ENCODE assay signal across 8 cellular contexts in genomic region chr9:97501972-97502221, GRCh38. TPM values are rescaled to one million over a fixed set of nuclear protein-coding genes. Genes with fewer than 3 reads are reported as not detected.
DNase-seq lines count a peak whose midpoint lies in the region; ATAC-seq and TF ChIP-seq lines count a peak whose summit lies in the region.

No MANE protein-coding gene starts in this region.

- POLR2A ChIA-PET in BJ (lab: Charles Lee): no interaction called here

- H3K9me3 ChIP-seq in MM.1S (replicated peaks; ENCODE audit: insufficient read depth, low read length) (no peaks in the 10 kb centered on the region), gastrocnemius medialis (no peaks in the 10 kb centered on the region)

- no peaks in the 10 kb centered on the region for H4K20me1 ChIP-seq in MM.1S (ENCODE audit: insufficient read depth, low read length)

- H3K9me2 ChIP-seq in MM.1S (replicated peaks; ENCODE audit: insufficient read depth, low read length): no peaks in the 10 kb centered on the region

- DNase-seq in BJ (ENCODE audit: low read depth): no peak
- no peak for DNase-seq in MM.1S
- DNase-seq in fibroblast of mammary gland (ENCODE audit: low read depth): no peak
- DNase-seq in gastrocnemius medialis: no peak
- DNase-seq in hepatic stellate cell (ENCODE audit: low spot score): no peak
- no peak for DNase-seq in NCI-H345 (lab: John Stamatoyannopoulos, UW)
- no peak for DNase-seq in activated gamma-delta T cell (lab: John Stamatoyannopoulos, UW)

- CTCF ChIA-PET in BJ (lab: Yijun Ruan, JAX): interaction anchor here (1.2 to 3.9 kb wide), 3 partner anchors 14 to 96 kb away, joined by 3 to 21 read pairs (median 20); no protein-coding TSS in a partner anchor

- peak overlapping the region; percentile 67 for H3K9ac ChIP-seq in MM.1S (ENCODE audit: low read length)

- TF ChIP-seq CTCF in BJ (IDR thresholded peaks at IDR 0.05; ENCODE audit: insufficient read depth, low read depth, low read length) (no peak), MM.1S (IDR thresholded peaks at IDR 0.05; ENCODE audit: low read length) (no peak), fibroblast of mammary gland (conservative IDR thresholded peaks at IDR 0.05; ENCODE audit: control insufficient read depth, insufficient read depth, low read depth, low read length) (no peak), gastrocnemius medialis (IDR thresholded peaks at IDR 0.05 in 4 of 5, conservative IDR thresholded peaks at IDR 0.05 in 1 of 5) (no peak)

- peak; percentile 83 to 92 for TF ChIP-seq POLR2A in gastrocnemius medialis (IDR thresholded peaks at IDR 0.05)

- H3K27me3 ChIP-seq in BJ (ENCODE audit: control insufficient read depth, insufficient read depth, low read length): peaks cover 41% of the 10 kb centered on the region
- H3K27me3 ChIP-seq in MM.1S (replicated peaks; ENCODE audit: insufficient read depth, low read length): 0 out of 2 replicates have a peak, but pooled peaks cover 6% of the 10 kb centered on the region
- H3K27me3 ChIP-seq in gastrocnemius medialis: no peaks in the 10 kb centered on the region

- peak overlapping the region; percentile 80 for H2AFZ ChIP-seq in MM.1S (ENCODE audit: low read length)

- H3F3A ChIP-seq in MM.1S (ENCODE audit: insufficient read depth, low read length): peaks cover 7% of the 10 kb centered on the region; the same call in 1 of the 2 replicates

- peak overlapping the region; percentile 81 for H3K4me2 ChIP-seq in MM.1S (ENCODE audit: low read depth, low read length)

- H3K27ac ChIP-seq in MM.1S (ENCODE audit: low read length) (no peak overlapping the region), gastrocnemius medialis (peak overlapping the region; percentile 97 to 98 (median 98))

- H3K4me3 ChIP-seq in BJ (ENCODE audit: low read depth, low read length) (peak overlapping the region; percentile 42), MM.1S (ENCODE audit: low read length) (peak overlapping the region; percentile 86), fibroblast of mammary gland (ENCODE audit: control insufficient read depth, low read depth, low read length) (peak overlapping the region; percentile 32), gastrocnemius medialis (peak overlapping the region; percentile 78 to 93 (median 84))

- in situ Hi-C loops in gastrocnemius medialis (cut with MboI; ENCODE audit: low sequenced_read_pairs in 4 of 4): loop anchor here in 1 of 4 donors (10.0 kb wide), 1 partner anchor 93 kb away; no protein-coding TSS in a partner anchor

- no peaks in the 10 kb centered on the region; the same call in 1 of the 2 replicates for H3K79me2 ChIP-seq in MM.1S (ENCODE audit: low read length)

- H3K4me1 ChIP-seq in MM.1S (ENCODE audit: low read length) (no peaks in the 10 kb centered on the region), gastrocnemius medialis (peaks cover 40 to 49% of the 10 kb centered on the region in 2 donors)

- intact Hi-C loops in gastrocnemius medialis (cut with DNase I; ENCODE audit: low total_unique reads): loop anchor here (1.0 to 5.0 kb wide), 5 partner anchors 34 to 113 kb away; no protein-coding TSS in a partner anchor

- no peaks in the 10 kb centered on the region for H3K36me3 ChIP-seq in BJ (ENCODE audit: control insufficient read depth, insufficient read depth, low read length)
- no peaks in the 10 kb centered on the region for H3K36me3 ChIP-seq in MM.1S (replicated peaks; ENCODE audit: insufficient read depth, low read length)
- H3K36me3 ChIP-seq in gastrocnemius medialis: no peaks in the 10 kb centered on the region

- ATAC-seq in GM21526 (IDR thresholded peaks at IDR 0.05; ENCODE audit: low FRiP score, unreplicated experiment) (peak; percentile 27), gastrocnemius medialis (no peak)

RNA-seq across cellular contexts. Expression of gene TMOD1, which starts 0.4 kb away (rescaled TPM):
- polyA plus RNA-seq in BJ (2011; rRNA removed): 0.06 and 0.15 TPM in 2 replicates
- polyA minus RNA-seq in BJ (2011; rRNA and poly(A)+ RNA removed): 0.14 and 0.31 TPM in 2 replicates
- 100 to 1,000 TPM in 3 of 4 donors, 10 to 100 TPM in 1; 82.3 to 202 (median 175) TPM for total RNA-seq in gastrocnemius medialis

Comparison
In these comparisons a context has a peak if more than half of its experiments do, and no peak if none do; other contexts are left out.
1. H3K4me3 ChIP-seq: peak in every context shown above with its lines; median percentile 86 in MM.1S; 84 in gastrocnemius medialis; 42 in BJ; 32 in fibroblast of mammary gland.